ENCODE assay signal across 9 cellular contexts in genomic region chr16:53664724-53665345, GRCh38. TPM values are rescaled to one million over a fixed set of nuclear protein-coding genes. Genes with fewer than 3 reads are reported as not detected.
A peak's percentile ranks its signal among the peaks of the same experiment; 100 is the strongest.
DNase-seq lines count a peak whose midpoint lies in the region; ATAC-seq and TF ChIP-seq lines count a peak whose summit lies in the region.
"Had no signal": no experiment of that assay in that cellular context is flagged by ENCODE, and none has a peak within 500 bp of the region (broad histone marks: within the 10 kb centered on the region; RNA-seq: fewer than 3 reads in every experiment).

No MANE protein-coding gene starts in this region.

- H3K4me1 Mint-ChIP-seq in activated T-helper 2 cell treated with anti-CD3 and anti-CD28 coated beads, Interferon-gamma antibody, Interleukin-2, Interleukin-4, amounts not matched to agents 10 μg/mL and 5 μg/mL and 100 μg/mL, durations not matched to agents 14 hours and 24 hours and 36 hours (ENCODE audit: low read depth): peaks cover 22% of the 10 kb centered on the region

- H3K9me3 Mint-ChIP-seq in activated T-helper 2 cell treated with anti-CD3 and anti-CD28 coated beads, Interferon-gamma antibody, Interleukin-2, Interleukin-4, amounts not matched to agents 10 μg/mL and 5 μg/mL and 100 μg/mL, durations not matched to agents 14 hours and 24 hours and 36 hours: no peaks in the 10 kb centered on the region

- intact Hi-C loops in activated T-helper 2 cell treated with anti-CD3 and anti-CD28 coated beads, Interferon-gamma antibody, Interleukin-2, Interleukin-4, amounts not matched to agents 10 μg/mL and 5 μg/mL and 100 μg/mL, durations not matched to agents 14 hours and 24 hours and 36 hours (cut with micrococcal nuclease): loop anchor here (1.0 kb wide), 2 partner anchors 80 to 207 kb away; no protein-coding TSS in a partner anchor

- ATAC-seq in HG03159 (IDR thresholded peaks at IDR 0.05; ENCODE audit: unreplicated experiment) (peak; percentile 49), HG02840 (IDR thresholded peaks at IDR 0.05; ENCODE audit: low FRiP score, unreplicated experiment) (no peak)

- H3K4me3 Mint-ChIP-seq in activated T-helper 2 cell treated with anti-CD3 and anti-CD28 coated beads, Interferon-gamma antibody, Interleukin-2, Interleukin-4, amounts not matched to agents 10 μg/mL and 5 μg/mL and 100 μg/mL, durations not matched to agents 14 hours and 24 hours and 36 hours (ENCODE audit: low read depth): no peak overlapping the region

- no peak overlapping the region for H3K27ac Mint-ChIP-seq in activated T-helper 2 cell treated with anti-CD3 and anti-CD28 coated beads, Interferon-gamma antibody, Interleukin-2, Interleukin-4, amounts not matched to agents 10 μg/mL and 5 μg/mL and 100 μg/mL, durations not matched to agents 14 hours and 24 hours and 36 hours

- peak; percentile 26 for DNase-seq in stimulated activated CD4-positive, alpha-beta T cell treated with anti-CD3 and anti-CD28 coated beads, Interleukin-15, amount 100 ng/mL, for 24 hours
- DNase-seq in stimulated activated CD4-positive, alpha-beta T cell treated with anti-CD3 and anti-CD28 coated beads, Interleukin-12 subunit alpha, Interleukin-12 subunit beta, amount 100 ng/mL, for 4 hours: no peak
- DNase-seq in fibroblast of gingiva (ENCODE audit: low read depth): peak; percentile 92
- DNase-seq in effector CD4-positive, alpha-beta T cell: no peak
- DNase-seq in activated T-helper 2 cell treated with anti-CD3 and anti-CD28 coated beads, Interferon-gamma antibody, Interleukin-2, Interleukin-4, amounts not matched to agents 10 μg/mL and 5 μg/mL and 100 μg/mL, durations not matched to agents 14 hours and 24 hours and 36 hours (ENCODE audit: low spot score): no peak
- no peak for DNase-seq in HEK293T (ENCODE audit: extremely low spot score)
- DNase-seq: NCI-H82 had no signal

- H3K36me3 Mint-ChIP-seq in activated T-helper 2 cell treated with anti-CD3 and anti-CD28 coated beads, Interferon-gamma antibody, Interleukin-2, Interleukin-4, amounts not matched to agents 10 μg/mL and 5 μg/mL and 100 μg/mL, durations not matched to agents 14 hours and 24 hours and 36 hours (ENCODE audit: low read depth): no peaks in the 10 kb centered on the region

- no peaks in the 10 kb centered on the region for H3K27me3 Mint-ChIP-seq in activated T-helper 2 cell treated with anti-CD3 and anti-CD28 coated beads, Interferon-gamma antibody, Interleukin-2, Interleukin-4, amounts not matched to agents 10 μg/mL and 5 μg/mL and 100 μg/mL, durations not matched to agents 14 hours and 24 hours and 36 hours (ENCODE audit: low read depth)

- CTCF ChIA-PET in HEK293T (lab: Yijun Ruan, JAX): no interaction called here

- POLR2A ChIA-PET in HEK293T (lab: Yijun Ruan, JAX): no interaction called here

TF ChIP-seq in HEK293T, 16 proteins besides CTCF, POLR2A, EP300 and RAD21:
- TF ChIP-seq ELF4 (IDR thresholded peaks at IDR 0.05) (no peak), TARDBP (IDR thresholded peaks at IDR 0.05) (no peak), FOXA1 (IDR thresholded peaks at IDR 0.05) (no peak), LEF1 (IDR thresholded peaks at IDR 0.05; ENCODE audit: borderline replicate concordance) (no peak), SP1 (IDR thresholded peaks at IDR 0.05) (no peak), PKNOX1 (IDR thresholded peaks at IDR 0.05) (no peak), L3MBTL2 (conservative IDR thresholded peaks at IDR 0.05) (no peak), ARNT (IDR thresholded peaks at IDR 0.05) (no peak), BHLHE40 (IDR thresholded peaks at IDR 0.05; ENCODE audit: borderline replicate concordance) (no peak), NFRKB (IDR thresholded peaks at IDR 0.05) (no peak), SUZ12 (IDR thresholded peaks at IDR 0.05) (no peak), FOXM1 (IDR thresholded peaks at IDR 0.05; ENCODE audit: borderline replicate concordance) (no peak), HDGF (IDR thresholded peaks at IDR 0.05; ENCODE audit: borderline replicate concordance) (no peak), FOXK2 (IDR thresholded peaks at IDR 0.05) (no peak), ZNF384 (IDR thresholded peaks at IDR 0.05) (no peak), CTBP1 (IDR thresholded peaks at IDR 0.05; ENCODE audit: borderline replicate concordance) (no peak)

RNA-seq across cellular contexts. Expression of gene RPGRIP1L, which starts 38.8 kb away (rescaled TPM):
- 7.7 and 9.6 TPM in 2 replicates for total RNA-seq in activated T-helper 2 cell treated with anti-CD3 and anti-CD28 coated beads, Interferon-gamma antibody, Interleukin-2, Interleukin-4, amounts not matched to agents 10 μg/mL and 5 μg/mL and 100 μg/mL, durations not matched to agents 14 hours and 24 hours and 36 hours

RNA-seq across cellular contexts. Expression of gene FTO, which starts 39.1 kb away (rescaled TPM):
- total RNA-seq in activated T-helper 2 cell treated with anti-CD3 and anti-CD28 coated beads, Interferon-gamma antibody, Interleukin-2, Interleukin-4, amounts not matched to agents 10 μg/mL and 5 μg/mL and 100 μg/mL, durations not matched to agents 14 hours and 24 hours and 36 hours: 62.1 and 62.7 TPM in 2 replicates

Comparison
In these comparisons a context has a peak if more than half of its experiments do, and no peak if none do; other contexts are left out.
1. DNase-seq: peak in stimulated activated CD4-positive, alpha-beta T cell treated with anti-CD3 and anti-CD28 coated beads, Interleukin-15, amount 100 ng/mL, for 24 hours (single experiment) and fibroblast of gingiva (single experiment); none in stimulated activated CD4-positive, alpha-beta T cell treated with anti-CD3 and anti-CD28 coated beads, Interleukin-12 subunit alpha, Interleukin-12 subunit beta, amount 100 ng/mL, for 4 hours (single experiment), effector CD4-positive, alpha-beta T cell (single experiment), activated T-helper 2 cell treated with anti-CD3 and anti-CD28 coated beads, Interferon-gamma antibody, Interleukin-2, Interleukin-4, amounts not matched to agents 10 μg/mL and 5 μg/mL and 100 μg/mL, durations not matched to agents 14 hours and 24 hours and 36 hours (single experiment) and HEK293T (single experiment).